Comparison of ENCODE assay signal across 8 cellular contexts in genomic region chr11:103035656-103036434, GRCh38. TPM values are rescaled to one million over a fixed set of nuclear protein-coding genes. Genes with fewer than 3 reads are reported as not detected.
DNase-seq lines count a peak whose midpoint lies in the region; ATAC-seq, FAIRE-seq and TF ChIP-seq lines count a peak whose summit lies in the region.

No MANE protein-coding gene starts in this region.

- FAIRE-seq in HepG2 (lab: Jason Lieb, UNC): peak; percentile 62

- H3K4me2 ChIP-seq in HepG2 (ENCODE audit: low read depth, low read length): no peak overlapping the region

- no peaks in the 10 kb centered on the region for H3K27me3 ChIP-seq in HepG2 (ENCODE audit: control insufficient read depth in 1 of 2, insufficient read depth in 2 of 2, low read length in 2 of 2)
- H3K27me3 ChIP-seq in thyroid gland: no peaks in the 10 kb centered on the region

- no peak for TF ChIP-seq RAD21 in HepG2 (CRISPR knock-in tag; IDR thresholded peaks at IDR 0.05)

- ATAC-seq in GM18505 (IDR thresholded peaks at IDR 0.05; ENCODE audit: unreplicated experiment): peak; percentile 96
- ATAC-seq in HG02852 (IDR thresholded peaks at IDR 0.05; ENCODE audit: unreplicated experiment): peak; percentile 95
- peak; percentile 72 for ATAC-seq in HepG2

- TF ChIP-seq EP300 in HepG2 (IDR thresholded peaks at IDR 0.05; ENCODE audit: low read depth in 2 of 2, low read length in 2 of 2) (no peak), HepG2 (CRISPR knock-in tag; IDR thresholded peaks at IDR 0.05; ENCODE audit: borderline replicate concordance) (no peak)

- no TSS peak for BruUV-seq in HepG2 (replicated peaks; lab: Mats Ljungman, UMichigan)

- intact Hi-C loops in HepG2 (cut with micrococcal nuclease; ENCODE audit: unreplicated experiment) (no loop called here), thyroid gland (cut with DNase I) (no loop called here)

- no peaks in the 10 kb centered on the region for H3K79me2 ChIP-seq in HepG2 (ENCODE audit: insufficient read depth, low read length)

- H3K4me1 ChIP-seq in HepG2 (ENCODE audit: insufficient read depth, low read length) (no peaks in the 10 kb centered on the region), thyroid gland (no peaks in the 10 kb centered on the region)

- no peaks in the 10 kb centered on the region for H3K36me3 ChIP-seq in HepG2 (replicated peaks in 1 of 2; ENCODE audit: control insufficient read depth in 1 of 2, insufficient read depth in 2 of 2, low read length in 2 of 2)
- no peaks in the 10 kb centered on the region for H3K36me3 ChIP-seq in thyroid gland

- WGBS in HepG2 (ENCODE audit: low lambda C conversion rate): 0% methylated on average over 4 of the region's 4 CpGs
- WGBS in thyroid gland, 2 donors: 24 to 26% methylated on average over 4 of the region's 4 CpGs

- no peaks in the 10 kb centered on the region for H4K20me1 ChIP-seq in HepG2 (ENCODE audit: insufficient read depth, low read length)

- POLR2A ChIA-PET in HepG2 (lab: Yijun Ruan, JAX): no interaction called here

- H3K27ac ChIP-seq in HepG2 (ENCODE audit: extremely low read length, insufficient read depth, low read length) (no peak overlapping the region), thyroid gland (no peak overlapping the region)

- no peak overlapping the region for H3K9ac ChIP-seq in HepG2 (ENCODE audit: insufficient read depth, low read depth, low read length)

- DNase-seq in AML-193 (lab: John Stamatoyannopoulos, UW) (peak; percentile 95 to 97), NCI-H1105 treated with DMSO at 0.1 percent for 48 hours (lab: John Stamatoyannopoulos, UW) (peak; percentile 54), SW480 (ENCODE audit: low spot score) (peak; percentile 71), cardiac fibroblast (ENCODE audit: low read depth in 2 of 2) (peak; percentile 88 to 92), HepG2 (ENCODE audit: low spot score) (peak; percentile 53), thyroid gland (no peak)

- CTCF ChIA-PET in HepG2 (lab: Yijun Ruan, JAX; ENCODE audit: low intra/inter-chr PET ratio, low total read pairs): interaction anchor here (1.6 kb wide), 1 partner anchor 19 kb away, joined by 10 read pairs; no protein-coding TSS in a partner anchor

- no peak overlapping the region for H2AFZ ChIP-seq in HepG2 (ENCODE audit: low read length)

- peak; percentile 57 for TF ChIP-seq CTCF in cardiac fibroblast (IDR thresholded peaks at IDR 0.05; ENCODE audit: low read depth, low read length)
- peak; percentile 65 for TF ChIP-seq CTCF in HepG2 (CRISPR knock-in tag; IDR thresholded peaks at IDR 0.05)
- TF ChIP-seq CTCF in thyroid gland (IDR thresholded peaks at IDR 0.05): peak in 5 of 6 experiments; percentile 14 to 49 (median 42)

- no peak overlapping the region for H3K4me3 ChIP-seq in cardiac fibroblast (replicated peaks in 1 of 2; ENCODE audit: low read depth in 2 of 2, low read length in 2 of 2)
- no peak overlapping the region for H3K4me3 ChIP-seq in HepG2 (replicated peaks in 1 of 3; ENCODE audit: insufficient read depth in 1 of 3, low read depth in 2 of 3, low read length in 3 of 3)
- H3K4me3 ChIP-seq in thyroid gland (replicated peaks in 1 of 3): no peak overlapping the region

- no peak for TF ChIP-seq POLR2A in GM18505 (IDR thresholded peaks at IDR 0.05; ENCODE audit: borderline replicate concordance, extremely low read depth, insufficient read depth, insufficient read length)
- no peak for TF ChIP-seq POLR2A in HepG2 (IDR thresholded peaks at IDR 0.05; ENCODE audit: insufficient read depth in 1 of 2, low read depth in 2 of 2, low read length in 2 of 2)
- TF ChIP-seq POLR2A in thyroid gland (IDR thresholded peaks at IDR 0.05): no peak

- no peaks in the 10 kb centered on the region for H3K9me3 ChIP-seq in HepG2 (ENCODE audit: low read length)
- no peaks in the 10 kb centered on the region for H3K9me3 ChIP-seq in thyroid gland

- in situ Hi-C loops in HepG2 (cut with HindIII; ENCODE audit: extremely low pct_ligation_motif_present, low pct_unique_long_range_greater_than_20kb): no loop called here

TF ChIP-seq in HepG2, 621 proteins besides CTCF, POLR2A, EP300 and RAD21 (continues in another document):
- no peak for TF ChIP-seq UBTF (CRISPR knock-in tag; IDR thresholded peaks at IDR 0.05)
- peak; percentile 24; the same call in 1 of the 2 replicates for TF ChIP-seq STAG1 (CRISPR knock-in tag; IDR thresholded peaks at IDR 0.05)
- TF ChIP-seq ZHX2 (IDR thresholded peaks at IDR 0.05; ENCODE audit: low read depth): no peak
- TF ChIP-seq ZHX2 (CRISPR knock-in tag; IDR thresholded peaks at IDR 0.05; ENCODE audit: borderline replicate concordance): no peak
- TF ChIP-seq ZNF33B (CRISPR knock-in tag; IDR thresholded peaks at IDR 0.05): no peak

RNA-seq across cellular contexts. Expression of gene DCUN1D5, which starts 56.1 kb away (rescaled TPM):
- total RNA-seq in HepG2 (2016; rRNA removed; fragmentation: Illumina TruSeq; extraction: Trizol): 46.7 and 57.0 TPM in 2 replicates
- 15.7 and 16.9 TPM in 2 replicates for total RNA-seq in HepG2 (2016; cell fraction: cytosol; rRNA removed; fragmentation: Illumina TruSeq; extraction: Trizol; ENCODE audit: low read depth)
- total RNA-seq in HepG2 (2016; cell fraction: insoluble cytoplasmic fraction; rRNA removed; fragmentation: Illumina TruSeq; extraction: Trizol): 47.7 and 61.6 TPM in 2 replicates
- 26.9 and 31.6 TPM in 2 replicates for total RNA-seq in HepG2 (2016; cell fraction: membrane; rRNA removed; fragmentation: Illumina TruSeq; extraction: Trizol)
- 25.3 and 27.8 TPM in 2 replicates for total RNA-seq in HepG2 (2016; cell fraction: nucleus; rRNA removed; fragmentation: Illumina TruSeq; extraction: Trizol)
- polyA plus RNA-seq in HepG2 (2011; rRNA removed): 24.8 and 32.9 TPM in 2 replicates
- 23.0 and 23.6 TPM in 2 replicates for polyA plus RNA-seq in HepG2 (2011; cell fraction: cytosol; rRNA removed)
- polyA plus RNA-seq in HepG2 (2011; cell fraction: nucleus; rRNA removed): 11.6 and 13.3 TPM in 2 replicates
- polyA plus RNA-seq in HepG2 (2012): 31.4 and 34.4 TPM in 2 replicates
- polyA plus RNA-seq in HepG2 (2016; cell fraction: cytosol; fragmentation: Illumina TruSeq; extraction: Trizol; ENCODE audit: low read depth): 13.8 and 18.6 TPM in 2 replicates
- polyA plus RNA-seq in HepG2 (2016; cell fraction: insoluble cytoplasmic fraction; fragmentation: Illumina TruSeq; extraction: Trizol; ENCODE audit: low read depth): 63.7 and 70.8 TPM in 2 replicates
- 22.8 and 24.5 TPM in 2 replicates for polyA plus RNA-seq in HepG2 (2016; cell fraction: membrane; fragmentation: Illumina TruSeq; extraction: Trizol; ENCODE audit: low read depth)
- polyA plus RNA-seq in HepG2 (2016; cell fraction: nucleus; fragmentation: Illumina TruSeq; extraction: Trizol; ENCODE audit: insufficient read depth, low read depth): 32.8 and 35.9 TPM in 2 replicates
- polyA minus RNA-seq in HepG2 (2011; rRNA and poly(A)+ RNA removed; ENCODE audit: low replicate concordance): 6.5 and 9.0 TPM in 2 replicates
- polyA minus RNA-seq in HepG2 (2011; cell fraction: cytosol; rRNA and poly(A)+ RNA removed): 12.6 and 13.5 TPM in 2 replicates
- polyA minus RNA-seq in HepG2 (2011; cell fraction: nucleus; rRNA and poly(A)+ RNA removed): 17.9 and 20.6 TPM in 2 replicates
- 10 to 100 TPM; 27.4 to 44.9 (median 36.8) TPM for total RNA-seq in thyroid gland

Comparison
In these comparisons a context has a peak if more than half of its experiments do, and no peak if none do; other contexts are left out.
1. DNase-seq: peak in AML-193 (2 of 2), NCI-H1105 treated with DMSO at 0.1 percent for 48 hours (single experiment), SW480 (single experiment), cardiac fibroblast (2 of 2) and HepG2 (single experiment); none in thyroid gland (0 of 2).
2. Peak in every context shown above with its lines, with median percentiles within 50 percentile points of each other: ATAC-seq and CTCF ChIP-seq.